In the genomic region with DNA sequence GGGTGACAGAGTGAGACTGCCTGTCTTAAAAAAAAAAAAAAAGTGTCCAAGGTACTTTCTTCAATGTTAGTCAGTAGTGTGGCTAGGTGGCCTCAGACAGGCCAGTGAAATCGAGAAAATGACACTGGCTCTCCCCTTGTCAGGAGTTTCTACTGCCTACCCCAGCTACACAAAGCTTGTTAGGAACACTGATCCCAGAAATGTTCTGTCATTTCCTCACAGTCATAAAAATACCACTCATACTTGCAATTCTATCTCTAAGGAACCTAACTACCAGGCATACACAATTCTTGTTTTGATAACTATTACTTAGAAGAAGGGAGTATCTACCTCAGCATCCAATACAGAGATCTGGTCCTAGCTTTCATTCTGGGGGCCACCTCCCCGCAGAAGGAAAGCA, we compare ENCODE assay signal across 2 cellular contexts.
TF ChIP-seq lines count a peak whose summit lies in the region.

No MANE protein-coding gene starts in this region.

TF ChIP-seq in SK-N-SH treated with all-trans-retinoic acid at 6 μM for 48 hours, 23 proteins besides CTCF, POLR2A, EP300 and RAD21:
- no peak for TF ChIP-seq TOX (CRISPR knock-in tag; IDR thresholded peaks at IDR 0.05; ENCODE audit: borderline replicate concordance)
- no peak for TF ChIP-seq OSR1 (CRISPR knock-in tag; IDR thresholded peaks at IDR 0.05)
- TF ChIP-seq GLIS3 (CRISPR knock-in tag; IDR thresholded peaks at IDR 0.05), result no peak
- TF ChIP-seq ZNF8 (CRISPR knock-in tag; IDR thresholded peaks at IDR 0.05), result no peak
- no peak for TF ChIP-seq ZNF70 (CRISPR knock-in tag; IDR thresholded peaks at IDR 0.05)
- TF ChIP-seq, protein P1, sequence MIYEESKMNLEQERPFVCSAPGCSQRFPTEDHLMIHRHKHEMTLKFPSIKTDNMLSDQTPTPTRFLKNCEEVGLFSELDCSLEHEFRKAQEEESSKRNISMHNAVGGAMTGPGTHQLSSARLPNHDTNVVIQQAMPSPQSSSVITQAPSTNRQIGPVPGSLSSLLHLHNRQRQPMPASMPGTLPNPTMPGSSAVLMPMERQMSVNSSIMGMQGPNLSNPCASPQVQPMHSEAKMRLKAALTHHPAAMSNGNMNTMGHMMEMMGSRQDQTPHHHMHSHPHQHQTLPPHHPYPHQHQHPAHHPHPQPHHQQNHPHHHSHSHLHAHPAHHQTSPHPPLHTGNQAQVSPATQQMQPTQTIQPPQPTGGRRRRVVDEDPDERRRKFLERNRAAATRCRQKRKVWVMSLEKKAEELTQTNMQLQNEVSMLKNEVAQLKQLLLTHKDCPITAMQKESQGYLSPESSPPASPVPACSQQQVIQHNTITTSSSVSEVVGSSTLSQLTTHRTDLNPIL (CRISPR knock-in tag; IDR thresholded peaks at IDR 0.05; ENCODE audit: low read depth), result no peak
- TF ChIP-seq PATZ1 (CRISPR knock-in tag; IDR thresholded peaks at IDR 0.05; ENCODE audit: borderline replicate concordance), result no peak
- no peak for TF ChIP-seq ESRRG (CRISPR knock-in tag; IDR thresholded peaks at IDR 0.05)
- TF ChIP-seq PPARA (CRISPR knock-in tag; IDR thresholded peaks at IDR 0.05; ENCODE audit: borderline replicate concordance), result no peak
- TF ChIP-seq ZFP3 (CRISPR knock-in tag; IDR thresholded peaks at IDR 0.05), result no peak
- no peak for TF ChIP-seq BACH2 (CRISPR knock-in tag; IDR thresholded peaks at IDR 0.05; ENCODE audit: borderline replicate concordance)
- TF ChIP-seq CSDC2 (CRISPR knock-in tag; IDR thresholded peaks at IDR 0.05), result no peak
- no peak for TF ChIP-seq ZFP30 (CRISPR knock-in tag; IDR thresholded peaks at IDR 0.05)
- no peak for TF ChIP-seq ISL1 (CRISPR knock-in tag; IDR thresholded peaks at IDR 0.05)
- TF ChIP-seq TCF4 (CRISPR knock-in tag; IDR thresholded peaks at IDR 0.05; ENCODE audit: borderline replicate concordance), result no peak
- no peak for TF ChIP-seq ARNTL (CRISPR knock-in tag; IDR thresholded peaks at IDR 0.05; ENCODE audit: borderline replicate concordance, low read depth)

TF ChIP-seq in SK-N-SH, 30 proteins besides CTCF, POLR2A, EP300 and RAD21:
- TF ChIP-seq FOXM1 (IDR thresholded peaks at IDR 0.05; ENCODE audit: low read depth) (no peak), NRF1 (IDR thresholded peaks at IDR 0.05; ENCODE audit: low read depth, low read length) (no peak), YY1 (IDR thresholded peaks at IDR 0.05; ENCODE audit: low read depth) (no peak), MEF2A (IDR thresholded peaks at IDR 0.05; ENCODE audit: borderline replicate concordance, low read depth) (no peak), FOXJ3 (CRISPR knock-in tag; IDR thresholded peaks at IDR 0.05) (no peak), RCOR1 (IDR thresholded peaks at IDR 0.05; ENCODE audit: low read length) (no peak), USF2 (IDR thresholded peaks at IDR 0.05; ENCODE audit: borderline replicate concordance, low read depth, low read length) (no peak), MXI1 (IDR thresholded peaks at IDR 0.05; ENCODE audit: low read depth, low read length) (no peak), CHD2 (IDR thresholded peaks at IDR 0.05; ENCODE audit: low read length, partially characterized antibody) (no peak), POLR2AphosphoS5 (IDR thresholded peaks at IDR 0.05; ENCODE audit: low read depth, low read length) (no peak), GATA2 (CRISPR knock-in tag; IDR thresholded peaks at IDR 0.05) (no peak), MAX (IDR thresholded peaks at IDR 0.05; ENCODE audit: low read depth) (no peak)
- TF ChIP-seq, protein P2, sequence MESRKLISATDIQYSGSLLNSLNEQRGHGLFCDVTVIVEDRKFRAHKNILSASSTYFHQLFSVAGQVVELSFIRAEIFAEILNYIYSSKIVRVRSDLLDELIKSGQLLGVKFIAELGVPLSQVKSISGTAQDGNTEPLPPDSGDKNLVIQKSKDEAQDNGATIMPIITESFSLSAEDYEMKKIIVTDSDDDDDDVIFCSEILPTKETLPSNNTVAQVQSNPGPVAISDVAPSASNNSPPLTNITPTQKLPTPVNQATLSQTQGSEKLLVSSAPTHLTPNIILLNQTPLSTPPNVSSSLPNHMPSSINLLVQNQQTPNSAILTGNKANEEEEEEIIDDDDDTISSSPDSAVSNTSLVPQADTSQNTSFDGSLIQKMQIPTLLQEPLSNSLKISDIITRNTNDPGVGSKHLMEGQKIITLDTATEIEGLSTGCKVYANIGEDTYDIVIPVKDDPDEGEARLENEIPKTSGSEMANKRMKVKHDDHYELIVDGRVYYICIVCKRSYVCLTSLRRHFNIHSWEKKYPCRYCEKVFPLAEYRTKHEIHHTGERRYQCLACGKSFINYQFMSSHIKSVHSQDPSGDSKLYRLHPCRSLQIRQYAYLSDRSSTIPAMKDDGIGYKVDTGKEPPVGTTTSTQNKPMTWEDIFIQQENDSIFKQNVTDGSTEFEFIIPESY (IDR thresholded peaks at IDR 0.05; ENCODE audit: borderline replicate concordance, low read depth), result no peak
